ENCODE assay signal across 19 cellular contexts in genomic region chr12:119700078-119700477, GRCh38.
"Had no signal": no experiment of that assay in that cellular context is flagged by ENCODE, and none has a peak within 500 bp of the region (broad histone marks: within the 10 kb centered on the region; RNA-seq: fewer than 3 reads in every experiment).

No MANE protein-coding gene starts in this region.

- H3K36me3 ChIP-seq: tibial artery had no signal

- ATAC-seq: activated CD4-positive, alpha-beta T cell treated with anti-CD3 and anti-CD28 coated beads for 36 hours; activated naive CD4-positive, alpha-beta T cell treated with anti-CD3 and anti-CD28 coated beads, Interleukin-2, amount 50 U/mL, for 72 hours; effector memory CD8-positive, alpha-beta T cell; foreskin keratinocyte; left lung; psoas muscle; sciatic nerve; stimulated activated effector memory CD8-positive, alpha-beta T cell treated with anti-CD3 and anti-CD28 coated beads, Interleukin-12 subunit alpha, Interleukin-12 subunit beta, amount 100 ng/mL, for 72 hours; WTC11 had no signal

- H3K4me3 ChIP-seq: esophagus squamous epithelium, left lung, psoas muscle, smooth muscle cell, tibial artery had no signal

- H3K27me3 ChIP-seq: esophagus squamous epithelium, foreskin keratinocyte, left lung, tibial artery had no signal

- H3K4me1 ChIP-seq: foreskin keratinocyte, left lung, tibial artery had no signal

- H3K4me2 ChIP-seq: smooth muscle cell had no signal

- DNase-seq: activated CD4-positive, alpha-beta memory T cell treated with anti-CD3 and anti-CD28 coated beads for 36 hours; activated CD4-positive, alpha-beta T cell treated with anti-CD3 and anti-CD28 coated beads for 36 hours; activated gamma-delta T cell treated with Interleukin-2 at 50 U/mL for 16 hours; activated T-cell treated with anti-CD3 and anti-CD28 coated beads for 4 hours; dermis blood vessel endothelial cell; effector memory CD8-positive, alpha-beta T cell; esophagus squamous epithelium; foreskin keratinocyte; glutamatergic neuron; hypothalamus; left lung; psoas muscle; stimulated activated CD4-positive, alpha-beta T cell treated with anti-CD3 and anti-CD28 coated beads, Interleukin-4, amount 100 ng/mL, for 1 hour; tibial artery had no signal

- H3K27ac ChIP-seq: esophagus squamous epithelium, foreskin keratinocyte, left lung, psoas muscle, tibial artery had no signal

- H3K9me3 ChIP-seq: esophagus squamous epithelium, left lung, psoas muscle, tibial artery had no signal
